In genomic region chr1:197965132-197965707, GRCh38 we compare ENCODE assay signal across 15 cellular contexts. TPM values are rescaled to one million over a fixed set of nuclear protein-coding genes. Genes with fewer than 3 reads are reported as not detected.
DNase-seq lines count a peak whose midpoint lies in the region; ATAC-seq, FAIRE-seq and TF ChIP-seq lines count a peak whose summit lies in the region.
"Had no signal": no experiment of that assay in that cellular context is flagged by ENCODE, and none has a peak within 500 bp of the region (broad histone marks: within the 10 kb centered on the region; RNA-seq: fewer than 3 reads in every experiment).

No MANE protein-coding gene starts in this region.

- FAIRE-seq in HepG2 (lab: Jason Lieb, UNC) (no peak), bronchial epithelial cell (lab: Jason Lieb, UNC) (no peak)
- FAIRE-seq: G401.6, GM12891, H54 had no signal

- no peak overlapping the region for H2BK120ac ChIP-seq in IMR-90 (ENCODE audit: low read depth, low read length)

- no peak overlapping the region for H3K18ac ChIP-seq in IMR-90 (ENCODE audit: low read depth, low read length)

- no peak overlapping the region for H3K56ac ChIP-seq in IMR-90 (ENCODE audit: extremely low read depth, insufficient read depth, low read length)

- no peaks in the 10 kb centered on the region; a peak in 1 of 5 replicates for H3K27me3 ChIP-seq in HepG2 (ENCODE audit: control insufficient read depth in 1 of 2, insufficient read depth in 2 of 2, low read length in 2 of 2)
- H3K27me3 ChIP-seq in right lobe of liver, result no peaks in the 10 kb centered on the region
- H3K27me3 ChIP-seq in IMR-90 (ENCODE audit: control insufficient read depth, insufficient read depth, low read length), result no peaks in the 10 kb centered on the region
- no peaks in the 10 kb centered on the region for H3K27me3 ChIP-seq in bronchial epithelial cell (ENCODE audit: control insufficient read depth, insufficient read depth, low read length)
- H3K27me3 ChIP-seq in Peyer's patch, result no peaks in the 10 kb centered on the region
- H3K27me3 ChIP-seq: BLaER1 treated with 17β-estradiol and CSF1 and Interleukin-3, amounts not matched to agents 10 nM and 100 nM had no signal

- BruUV-seq in HepG2 (replicated peaks; lab: Mats Ljungman, UMichigan) (no TSS peak), IMR-90 (replicated peaks; lab: Mats Ljungman, UMichigan) (no TSS peak)

- H2AK5ac ChIP-seq in IMR-90 (ENCODE audit: low read depth, low read length), result no peak overlapping the region

- H3K4me3 ChIP-seq in HepG2 (replicated peaks in 1 of 3; ENCODE audit: insufficient read depth in 1 of 3, low read depth in 2 of 3, low read length in 3 of 3) (no peak overlapping the region), right lobe of liver (no peak overlapping the region), IMR-90 (ENCODE audit: insufficient read depth, low read depth, low read length) (no peak overlapping the region), bronchial epithelial cell (ENCODE audit: low read depth, low read length) (no peak overlapping the region), Peyer's patch (no peak overlapping the region)
- H3K4me3 ChIP-seq: BLaER1 treated with 17β-estradiol and CSF1 and Interleukin-3, amounts not matched to agents 10 nM and 100 nM had no signal

- no peak overlapping the region for H4K8ac ChIP-seq in IMR-90 (ENCODE audit: low read depth in 2 of 2, low read length in 2 of 2)

- dilution Hi-C loops in IMR-90 (cut with HindIII; ENCODE audit: low sequenced_read_pairs, unreplicated experiment), result no loop called here

- in situ Hi-C loops in HepG2 (cut with HindIII; ENCODE audit: extremely low pct_ligation_motif_present, low pct_unique_long_range_greater_than_20kb), result no loop called here
- in situ Hi-C loops in IMR-90 (cut with MboI; ENCODE audit: low sequenced_read_pairs), result no loop called here

- TF ChIP-seq RAD21 in HepG2 (CRISPR knock-in tag; IDR thresholded peaks at IDR 0.05), result no peak
- no peak for TF ChIP-seq RAD21 in IMR-90 (IDR thresholded peaks at IDR 0.05; ENCODE audit: low read length)

- no peak overlapping the region for H2AK9ac ChIP-seq in IMR-90 (replicated peaks; ENCODE audit: low read depth, low read length, poor library complexity)

- no peaks in the 10 kb centered on the region for H3K79me2 ChIP-seq in HepG2 (ENCODE audit: insufficient read depth, low read length)

- CTCF ChIA-PET in HepG2 (lab: Yijun Ruan, JAX; ENCODE audit: low intra/inter-chr PET ratio, low total read pairs) (no interaction called here), IMR-90 (lab: Yijun Ruan, JAX) (no interaction called here)

- H4K20me1 ChIP-seq in HepG2 (ENCODE audit: insufficient read depth, low read length) (no peaks in the 10 kb centered on the region), IMR-90 (ENCODE audit: insufficient read depth, low read length) (no peaks in the 10 kb centered on the region)
- H4K20me1 ChIP-seq: BLaER1 treated with 17β-estradiol and CSF1 and Interleukin-3, amounts not matched to agents 10 nM and 100 nM had no signal

- H3K9ac ChIP-seq in HepG2 (ENCODE audit: insufficient read depth, low read depth, low read length) (no peak overlapping the region), IMR-90 (ENCODE audit: low read depth, low read length) (no peak overlapping the region)
- H3K9ac ChIP-seq: BLaER1 treated with 17β-estradiol and CSF1 and Interleukin-3, amounts not matched to agents 10 nM and 100 nM had no signal

- no peaks in the 10 kb centered on the region for H3K9me1 ChIP-seq in IMR-90 (ENCODE audit: insufficient read depth, low read length)

- H3K4ac ChIP-seq in IMR-90 (ENCODE audit: low read depth, low read length), result no peak overlapping the region

- H3K27ac ChIP-seq in HepG2 (ENCODE audit: extremely low read length, insufficient read depth, low read length) (no peak overlapping the region), right lobe of liver (no peak overlapping the region), IMR-90 (ENCODE audit: insufficient read depth, low read length) (no peak overlapping the region), Peyer's patch (no peak overlapping the region)
- H3K27ac ChIP-seq: BLaER1 treated with 17β-estradiol and CSF1 and Interleukin-3, amounts not matched to agents 10 nM and 100 nM had no signal

- H3K4me2 ChIP-seq in HepG2 (ENCODE audit: low read depth, low read length), result no peak overlapping the region
- H3K4me2 ChIP-seq in IMR-90 (ENCODE audit: low read depth, low read length), result no peak overlapping the region
- H3K4me2 ChIP-seq: BLaER1 treated with 17β-estradiol and CSF1 and Interleukin-3, amounts not matched to agents 10 nM and 100 nM had no signal

- POLR2A ChIA-PET in HepG2 (lab: Yijun Ruan, JAX) (no interaction called here), IMR-90 (lab: Charles Lee; ENCODE audit: unreplicated experiment) (no interaction called here)

- no peak overlapping the region for H3K14ac ChIP-seq in IMR-90 (replicated peaks; ENCODE audit: low read depth, low read length)

- DNase-seq in HepG2 (ENCODE audit: low spot score) (no peak), right lobe of liver (no peak), IMR-90 (peak; percentile 20), bronchial epithelial cell (ENCODE audit: low read depth) (peak; percentile 68), kidney tubule cell (ENCODE audit: low spot score) (peak; percentile 8), Peyer's patch (no peak), mesenteric fat pad (ENCODE audit: low spot score) (no peak)
- DNase-seq: ACHN; CD4-positive, CD25-positive, alpha-beta regulatory T cell; DMS79 had no signal

- TF ChIP-seq CTCF in HepG2 (CRISPR knock-in tag; IDR thresholded peaks at IDR 0.05), result no peak
- TF ChIP-seq CTCF in right lobe of liver (IDR thresholded peaks at IDR 0.05), result no peak
- TF ChIP-seq CTCF in IMR-90 (conservative IDR thresholded peaks at IDR 0.05; ENCODE audit: low read depth, low read length), result no peak
- no peak for TF ChIP-seq CTCF in bronchial epithelial cell (IDR thresholded peaks at IDR 0.05; ENCODE audit: insufficient read depth, low read length, severe bottlenecking)
- TF ChIP-seq CTCF in Peyer's patch (IDR thresholded peaks at IDR 0.05), result no peak

- no peak overlapping the region for H2BK5ac ChIP-seq in IMR-90 (ENCODE audit: low read depth, low read length, poor library complexity, severe bottlenecking)

- no peak overlapping the region for H2BK15ac ChIP-seq in IMR-90 (ENCODE audit: low read depth, low read length)

- H3K9me3 ChIP-seq in HepG2 (ENCODE audit: low read length) (no peaks in the 10 kb centered on the region), right lobe of liver (no peaks in the 10 kb centered on the region), IMR-90 (ENCODE audit: control insufficient read depth, insufficient read depth, low read length) (no peaks in the 10 kb centered on the region), Peyer's patch (no peaks in the 10 kb centered on the region)
- H3K9me3 ChIP-seq: BLaER1 treated with 17β-estradiol and CSF1 and Interleukin-3, amounts not matched to agents 10 nM and 100 nM had no signal

- 32% methylated on average over 3 of the region's 3 CpGs for WGBS in HepG2 (ENCODE audit: low lambda C conversion rate)
- 87% methylated on average over 3 of the region's 3 CpGs for WGBS in right lobe of liver (ENCODE audit: insufficient coverage, low coverage, low lambda C conversion rate, missing lambda C conversion rate)
- no CpG with 5 or more reads among the region's 3 CpGs for WGBS in IMR-90 (ENCODE audit: extremely low coverage in 2 of 2, insufficient read length in 1 of 2), 2 experiments

- intact Hi-C loops in HepG2 (cut with micrococcal nuclease; ENCODE audit: unreplicated experiment) (no loop called here), right lobe of liver (cut with DNase I) (no loop called here), IMR-90 (cut with micrococcal nuclease) (no loop called here)

- TF ChIP-seq EP300 in HepG2 (IDR thresholded peaks at IDR 0.05; ENCODE audit: low read depth in 2 of 2, low read length in 2 of 2) (no peak), HepG2 (CRISPR knock-in tag; IDR thresholded peaks at IDR 0.05; ENCODE audit: borderline replicate concordance) (no peak)

- TF ChIP-seq POLR2A in HepG2 (IDR thresholded peaks at IDR 0.05; ENCODE audit: insufficient read depth in 1 of 2, low read depth in 2 of 2, low read length in 2 of 2) (no peak), right lobe of liver (IDR thresholded peaks at IDR 0.05) (no peak), IMR-90 (IDR thresholded peaks at IDR 0.05; ENCODE audit: low read depth, low read length) (no peak), Peyer's patch (IDR thresholded peaks at IDR 0.05) (no peak)

- no peaks in the 10 kb centered on the region for H3K79me1 ChIP-seq in IMR-90 (ENCODE audit: low read depth in 1 of 2, low read length in 2 of 2)

- no peaks in the 10 kb centered on the region for H3K4me1 ChIP-seq in HepG2 (ENCODE audit: insufficient read depth, low read length)
- H3K4me1 ChIP-seq in right lobe of liver, result no peaks in the 10 kb centered on the region
- H3K4me1 ChIP-seq in IMR-90 (ENCODE audit: control insufficient read depth, insufficient read depth, low read length), result no peaks in the 10 kb centered on the region
- no peaks in the 10 kb centered on the region for H3K4me1 ChIP-seq in Peyer's patch
- H3K4me1 ChIP-seq: BLaER1 treated with 17β-estradiol and CSF1 and Interleukin-3, amounts not matched to agents 10 nM and 100 nM had no signal

- no peak overlapping the region for H4K5ac ChIP-seq in IMR-90 (ENCODE audit: low read depth, low read length)

- H4K91ac ChIP-seq in IMR-90 (ENCODE audit: insufficient read depth, low read depth, low read length), result no peak overlapping the region

- no peak overlapping the region for H2BK20ac ChIP-seq in IMR-90 (ENCODE audit: low read depth, low read length)

- no peaks in the 10 kb centered on the region for H3K36me3 ChIP-seq in HepG2 (replicated peaks in 1 of 2; ENCODE audit: control insufficient read depth in 1 of 2, insufficient read depth in 2 of 2, low read length in 2 of 2)
- H3K36me3 ChIP-seq in right lobe of liver, result no peaks in the 10 kb centered on the region
- no peaks in the 10 kb centered on the region for H3K36me3 ChIP-seq in IMR-90 (ENCODE audit: control insufficient read depth, insufficient read depth, low read length)
- H3K36me3 ChIP-seq in bronchial epithelial cell (ENCODE audit: control insufficient read depth, insufficient read depth, low read length), result no peaks in the 10 kb centered on the region
- no peaks in the 10 kb centered on the region for H3K36me3 ChIP-seq in Peyer's patch
- H3K36me3 ChIP-seq: BLaER1 treated with 17β-estradiol and CSF1 and Interleukin-3, amounts not matched to agents 10 nM and 100 nM had no signal

- H3K23ac ChIP-seq in IMR-90 (ENCODE audit: low read depth, low read length), result no peak overlapping the region

- H2AFZ ChIP-seq in HepG2 (ENCODE audit: low read length), result no peak overlapping the region
- no peak overlapping the region for H2AFZ ChIP-seq in IMR-90 (replicated peaks; ENCODE audit: low read length, poor library complexity)

- ATAC-seq in HepG2, result no peak
- ATAC-seq in right lobe of liver, result no peak
- no peak for ATAC-seq in IMR-90 (ENCODE audit: low read depth)
- ATAC-seq in GM19463 (IDR thresholded peaks at IDR 0.05; ENCODE audit: unreplicated experiment), result no peak

RNA-seq across cellular contexts. Expression of gene LHX9, which starts 48.0 kb away (rescaled TPM):
- total RNA-seq in HepG2 (2016; rRNA removed; fragmentation: Illumina TruSeq; extraction: Trizol) (not detected in 2 replicates), right lobe of liver (1 to 10 TPM in 2 of 6 experiments, under 1 TPM in 3, not detected in 1; 0.12 to 1.9 (median 0.81) TPM), IMR-90 (2012; rRNA removed) (under 0.01 and 0.18 TPM in 2 replicates), bronchial epithelial cell (under 0.01 TPM in 1 of 2 replicates, not detected in the other), Peyer's patch (not detected), mesenteric fat pad (not detected)
- not detected in 2 replicates for total RNA-seq in HepG2 (2016; cell fraction: cytosol; rRNA removed; fragmentation: Illumina TruSeq; extraction: Trizol; ENCODE audit: low read depth)
- not detected in 2 replicates for total RNA-seq in HepG2 (2016; cell fraction: insoluble cytoplasmic fraction; rRNA removed; fragmentation: Illumina TruSeq; extraction: Trizol)
- not detected in 2 replicates for total RNA-seq in HepG2 (2016; cell fraction: membrane; rRNA removed; fragmentation: Illumina TruSeq; extraction: Trizol)
- not detected in 2 replicates for total RNA-seq in HepG2 (2016; cell fraction: nucleus; rRNA removed; fragmentation: Illumina TruSeq; extraction: Trizol)
- polyA plus RNA-seq in HepG2 (2011; rRNA removed) (not detected in 2 replicates), IMR-90 (2012; rRNA removed) (0.06 and 0.26 TPM in 2 replicates)
- not detected in 2 replicates for polyA plus RNA-seq in HepG2 (2011; cell fraction: cytosol; rRNA removed)
- not detected in 2 replicates for polyA plus RNA-seq in HepG2 (2011; cell fraction: nucleus; rRNA removed)
- not detected in 2 replicates for polyA plus RNA-seq in HepG2 (2012)
- polyA plus RNA-seq in HepG2 (2016; cell fraction: cytosol; fragmentation: Illumina TruSeq; extraction: Trizol; ENCODE audit: low read depth), result not detected in 2 replicates
- polyA plus RNA-seq in HepG2 (2016; cell fraction: insoluble cytoplasmic fraction; fragmentation: Illumina TruSeq; extraction: Trizol; ENCODE audit: low read depth), result not detected in 2 replicates
- not detected in 2 replicates for polyA plus RNA-seq in HepG2 (2016; cell fraction: membrane; fragmentation: Illumina TruSeq; extraction: Trizol; ENCODE audit: low read depth)
- polyA plus RNA-seq in HepG2 (2016; cell fraction: nucleus; fragmentation: Illumina TruSeq; extraction: Trizol; ENCODE audit: insufficient read depth, low read depth), result not detected in 2 replicates
- 1.5 TPM in 1 of 2 replicates, not detected in the other for polyA minus RNA-seq in HepG2 (2011; rRNA and poly(A)+ RNA removed; ENCODE audit: low replicate concordance)
- not detected in 2 replicates for polyA minus RNA-seq in HepG2 (2011; cell fraction: cytosol; rRNA and poly(A)+ RNA removed)
- polyA minus RNA-seq in HepG2 (2011; cell fraction: nucleus; rRNA and poly(A)+ RNA removed), result not detected in 2 replicates
- polyA plus RNA-seq in IMR-90 (2012; cell fraction: cytosol; rRNA removed), result 0.05 and 0.12 TPM in 2 replicates
- polyA plus RNA-seq in IMR-90 (2012; cell fraction: nucleus; rRNA removed; ENCODE audit: low replicate concordance), result 0.22 and 0.26 TPM in 2 replicates
- total RNA-seq: CD4-positive, CD25-positive, alpha-beta regulatory T cell had no signal
- polyA plus RNA-seq: CD4-positive, CD25-positive, alpha-beta regulatory T cell had no signal

Comparison
In these comparisons a context has a peak if more than half of its experiments do, and no peak if none do; other contexts are left out.
1. DNase-seq: peak in IMR-90 (single experiment), bronchial epithelial cell (single experiment) and kidney tubule cell (single experiment); none in HepG2 (single experiment), right lobe of liver (0 of 3), Peyer's patch (0 of 3) and mesenteric fat pad (single experiment).